In genomic region chr13:41564046-41564445, GRCh38 we compare ENCODE assay signal across 1 cellular context.
TF ChIP-seq lines count a peak whose summit lies in the region.

No MANE protein-coding gene starts in this region.

TF ChIP-seq in HEK293, 187 proteins besides CTCF, POLR2A, EP300 and RAD21 (continued from another document):
- TF ChIP-seq PRDM6 (tag by site-specific recombination; IDR thresholded peaks at IDR 0.05) (peak; percentile 60), ZSCAN23 (tag by site-specific recombination; IDR thresholded peaks at IDR 0.05) (no peak)
